ENCODE assay signal across 15 cellular contexts in genomic region chr3:156341324-156341723, GRCh38.
DNase-seq lines count a peak whose midpoint lies in the region; ATAC-seq lines count a peak whose summit lies in the region.
"Had no signal": no experiment of that assay in that cellular context is flagged by ENCODE, and none has a peak within 500 bp of the region (broad histone marks: within the 10 kb centered on the region; RNA-seq: fewer than 3 reads in every experiment).

No MANE protein-coding gene starts in this region.

- no peak overlapping the region for H3K27ac Mint-ChIP-seq in stimulated activated naive CD8-positive, alpha-beta T cell treated with anti-CD3 and anti-CD28 coated beads, Interleukin-15, amount 100 ng/mL, for 72 hours
- H3K27ac Mint-ChIP-seq: CD8-positive, alpha-beta memory T cell; HFFc6 had no signal

- DNase-seq in globus pallidus (ENCODE audit: low spot score) (peak; percentile 49), pons (ENCODE audit: low spot score) (peak; percentile 9), medulla oblongata (ENCODE audit: extremely low spot score) (no peak), activated gamma-delta T cell treated with Interleukin-2 at 50 U/mL for 16 hours (no peak)
- no peak for DNase-seq in stimulated activated naive CD8-positive, alpha-beta T cell treated with anti-CD3 and anti-CD28 coated beads, Interleukin-15, amount 100 ng/mL, for 72 hours
- DNase-seq: Caco-2; CD8-positive, alpha-beta memory T cell; DND-41; GDM1; HCEC 1CT; HFFc6 had no signal

- H3K4me1 Mint-ChIP-seq in stimulated activated naive CD8-positive, alpha-beta T cell treated with anti-CD3 and anti-CD28 coated beads, Interleukin-15, amount 100 ng/mL, for 72 hours = peaks cover 5% of the 10 kb centered on the region
- H3K4me1 Mint-ChIP-seq: CD8-positive, alpha-beta memory T cell had no signal

- ATAC-seq in GM18870 (IDR thresholded peaks at IDR 0.05; ENCODE audit: unreplicated experiment) = peak; percentile 42
- no peak for ATAC-seq in HG03095 (IDR thresholded peaks at IDR 0.05; ENCODE audit: unreplicated experiment)
- ATAC-seq in stimulated activated naive CD8-positive, alpha-beta T cell treated with anti-CD3 and anti-CD28 coated beads, Interleukin-15, amount 100 ng/mL, for 72 hours = no peak
- ATAC-seq: A549, K562 had no signal

- H3K4me3 Mint-ChIP-seq in stimulated activated naive CD8-positive, alpha-beta T cell treated with anti-CD3 and anti-CD28 coated beads, Interleukin-15, amount 100 ng/mL, for 72 hours = no peak overlapping the region
- H3K4me3 Mint-ChIP-seq: CD8-positive, alpha-beta memory T cell; HFFc6 had no signal

- H3K9me3 Mint-ChIP-seq in stimulated activated naive CD8-positive, alpha-beta T cell treated with anti-CD3 and anti-CD28 coated beads, Interleukin-15, amount 100 ng/mL, for 72 hours = no peaks in the 10 kb centered on the region
- H3K9me3 Mint-ChIP-seq: HFFc6 had no signal

- H3K27me3 Mint-ChIP-seq in stimulated activated naive CD8-positive, alpha-beta T cell treated with anti-CD3 and anti-CD28 coated beads, Interleukin-15, amount 100 ng/mL, for 72 hours = peaks cover 11% of the 10 kb centered on the region

Comparison
In these comparisons a context has a peak if more than half of its experiments do, and no peak if none do; other contexts are left out.
1. DNase-seq: peak in globus pallidus (single experiment) and pons (single experiment); none in medulla oblongata (single experiment), stimulated activated naive CD8-positive, alpha-beta T cell treated with anti-CD3 and anti-CD28 coated beads, Interleukin-15, amount 100 ng/mL, for 72 hours (0 of 2) and activated gamma-delta T cell treated with Interleukin-2 at 50 U/mL for 16 hours (single experiment).